ENCODE assay signal across 1 cellular context in the genomic region with DNA sequence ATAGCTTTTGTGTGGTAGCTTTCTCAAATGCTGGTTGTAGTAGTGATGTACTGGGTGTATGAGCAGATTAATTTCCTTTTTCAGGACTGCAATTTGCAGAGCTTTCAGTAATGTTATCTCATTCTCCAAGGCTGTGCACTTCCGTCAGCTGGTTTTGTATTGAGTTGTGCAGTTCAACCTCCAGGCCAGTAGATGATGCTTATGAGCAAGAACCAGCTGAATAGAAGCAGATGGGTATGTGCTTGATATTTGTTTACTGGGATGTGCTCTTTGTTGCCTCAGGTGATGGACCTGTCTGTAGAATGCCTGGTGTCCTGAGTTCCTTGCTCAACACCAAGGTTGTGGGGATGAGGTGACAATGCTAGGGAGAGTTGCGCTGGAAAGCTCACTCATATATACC.
TF ChIP-seq lines count a peak whose summit lies in the region.

No MANE protein-coding gene starts in this region.

TF ChIP-seq in HCT116, 20 proteins besides CTCF, POLR2A, EP300 and RAD21 (continued from another document):
- TF ChIP-seq, protein P1, sequence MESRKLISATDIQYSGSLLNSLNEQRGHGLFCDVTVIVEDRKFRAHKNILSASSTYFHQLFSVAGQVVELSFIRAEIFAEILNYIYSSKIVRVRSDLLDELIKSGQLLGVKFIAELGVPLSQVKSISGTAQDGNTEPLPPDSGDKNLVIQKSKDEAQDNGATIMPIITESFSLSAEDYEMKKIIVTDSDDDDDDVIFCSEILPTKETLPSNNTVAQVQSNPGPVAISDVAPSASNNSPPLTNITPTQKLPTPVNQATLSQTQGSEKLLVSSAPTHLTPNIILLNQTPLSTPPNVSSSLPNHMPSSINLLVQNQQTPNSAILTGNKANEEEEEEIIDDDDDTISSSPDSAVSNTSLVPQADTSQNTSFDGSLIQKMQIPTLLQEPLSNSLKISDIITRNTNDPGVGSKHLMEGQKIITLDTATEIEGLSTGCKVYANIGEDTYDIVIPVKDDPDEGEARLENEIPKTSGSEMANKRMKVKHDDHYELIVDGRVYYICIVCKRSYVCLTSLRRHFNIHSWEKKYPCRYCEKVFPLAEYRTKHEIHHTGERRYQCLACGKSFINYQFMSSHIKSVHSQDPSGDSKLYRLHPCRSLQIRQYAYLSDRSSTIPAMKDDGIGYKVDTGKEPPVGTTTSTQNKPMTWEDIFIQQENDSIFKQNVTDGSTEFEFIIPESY (IDR thresholded peaks at IDR 0.05; ENCODE audit: extremely low read depth, insufficient replicate concordance, low read length) = no peak
- no peak for TF ChIP-seq FOSL1 (IDR thresholded peaks at IDR 0.05; ENCODE audit: low read depth)
- no peak for TF ChIP-seq ZNF274 (IDR thresholded peaks at IDR 0.05; ENCODE audit: low read depth, low read length)
- no peak for TF ChIP-seq TCF7L2 (IDR thresholded peaks at IDR 0.05; ENCODE audit: borderline replicate concordance, extremely low read depth, insufficient read depth, insufficient read length)
- TF ChIP-seq, protein P2, sequence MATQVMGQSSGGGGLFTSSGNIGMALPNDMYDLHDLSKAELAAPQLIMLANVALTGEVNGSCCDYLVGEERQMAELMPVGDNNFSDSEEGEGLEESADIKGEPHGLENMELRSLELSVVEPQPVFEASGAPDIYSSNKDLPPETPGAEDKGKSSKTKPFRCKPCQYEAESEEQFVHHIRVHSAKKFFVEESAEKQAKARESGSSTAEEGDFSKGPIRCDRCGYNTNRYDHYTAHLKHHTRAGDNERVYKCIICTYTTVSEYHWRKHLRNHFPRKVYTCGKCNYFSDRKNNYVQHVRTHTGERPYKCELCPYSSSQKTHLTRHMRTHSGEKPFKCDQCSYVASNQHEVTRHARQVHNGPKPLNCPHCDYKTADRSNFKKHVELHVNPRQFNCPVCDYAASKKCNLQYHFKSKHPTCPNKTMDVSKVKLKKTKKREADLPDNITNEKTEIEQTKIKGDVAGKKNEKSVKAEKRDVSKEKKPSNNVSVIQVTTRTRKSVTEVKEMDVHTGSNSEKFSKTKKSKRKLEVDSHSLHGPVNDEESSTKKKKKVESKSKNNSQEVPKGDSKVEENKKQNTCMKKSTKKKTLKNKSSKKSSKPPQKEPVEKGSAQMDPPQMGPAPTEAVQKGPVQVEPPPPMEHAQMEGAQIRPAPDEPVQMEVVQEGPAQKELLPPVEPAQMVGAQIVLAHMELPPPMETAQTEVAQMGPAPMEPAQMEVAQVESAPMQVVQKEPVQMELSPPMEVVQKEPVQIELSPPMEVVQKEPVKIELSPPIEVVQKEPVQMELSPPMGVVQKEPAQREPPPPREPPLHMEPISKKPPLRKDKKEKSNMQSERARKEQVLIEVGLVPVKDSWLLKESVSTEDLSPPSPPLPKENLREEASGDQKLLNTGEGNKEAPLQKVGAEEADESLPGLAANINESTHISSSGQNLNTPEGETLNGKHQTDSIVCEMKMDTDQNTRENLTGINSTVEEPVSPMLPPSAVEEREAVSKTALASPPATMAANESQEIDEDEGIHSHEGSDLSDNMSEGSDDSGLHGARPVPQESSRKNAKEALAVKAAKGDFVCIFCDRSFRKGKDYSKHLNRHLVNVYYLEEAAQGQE (IDR thresholded peaks at IDR 0.05; ENCODE audit: low read depth) = no peak
- TF ChIP-seq SRF (IDR thresholded peaks at IDR 0.05; ENCODE audit: low read depth) = no peak
- TF ChIP-seq SIN3A (IDR thresholded peaks at IDR 0.05; ENCODE audit: low read depth) = no peak
- TF ChIP-seq CEBPB (IDR thresholded peaks at IDR 0.05; ENCODE audit: low read depth) = no peak
- TF ChIP-seq EZH2 (IDR thresholded peaks at IDR 0.05) = no peak
- TF ChIP-seq POLR2AphosphoS5 (IDR thresholded peaks at IDR 0.05; ENCODE audit: low read depth, low read length) = no peak
- TF ChIP-seq, protein P3, sequence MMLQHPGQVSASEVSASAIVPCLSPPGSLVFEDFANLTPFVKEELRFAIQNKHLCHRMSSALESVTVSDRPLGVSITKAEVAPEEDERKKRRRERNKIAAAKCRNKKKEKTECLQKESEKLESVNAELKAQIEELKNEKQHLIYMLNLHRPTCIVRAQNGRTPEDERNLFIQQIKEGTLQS (IDR thresholded peaks at IDR 0.05) = no peak
- TF ChIP-seq EGR1 (IDR thresholded peaks at IDR 0.05; ENCODE audit: low read depth) = no peak
- TF ChIP-seq ZFX (IDR thresholded peaks at IDR 0.05) = no peak
- no peak for TF ChIP-seq JUND (IDR thresholded peaks at IDR 0.05)
